In genomic region chr9:124749811-124750210, GRCh38 we compare ENCODE assay signal across 17 cellular contexts. TPM values are rescaled to one million over a fixed set of nuclear protein-coding genes. Genes with fewer than 3 reads are reported as not detected.
"Had no signal": no experiment of that assay in that cellular context is flagged by ENCODE, and none has a peak within 500 bp of the region (broad histone marks: within the 10 kb centered on the region; RNA-seq: fewer than 3 reads in every experiment).

No MANE protein-coding gene starts in this region.

- DNase-seq: activated CD4-positive, alpha-beta T cell treated with anti-CD3 and anti-CD28 coated beads, Interleukin-2, amount 50 U/mL, for 4 hours; activated naive CD4-positive, alpha-beta T cell treated with Interleukin-2 at 50 U/mL for 16 hours; hippocampal formation; occipital lobe; small intestine; stimulated activated CD4-positive, alpha-beta T cell treated with anti-CD3 and anti-CD28 coated beads, Interleukin-4, amount 100 ng/mL, for 4 hours; stimulated activated CD8-positive, alpha-beta memory T cell treated with anti-CD3 and anti-CD28 coated beads, Interleukin-4, amount 100 ng/mL, for 48 hours; stimulated activated naive CD8-positive, alpha-beta T cell treated with anti-CD3 and anti-CD28 coated beads, Interleukin-15, Interleukin-2, amounts not matched to agents 100 U/mL and 50 U/mL, for 24 hours; T-helper 9 cell had no signal

- H3K36me3 Mint-ChIP-seq: type B pancreatic cell had no signal

- H3K9me3 Mint-ChIP-seq: activated T-helper 17 cell treated with anti-CD3 and anti-CD28 coated beads, Interleukin-2, amount 50 U/mL, for 72 hours; nephron; type B pancreatic cell had no signal

- H3K4me1 Mint-ChIP-seq: nephron had no signal

- ATAC-seq: activated CD4-positive, CD25-positive, alpha-beta regulatory T cell treated with anti-CD3 and anti-CD28 coated beads, Interleukin-2, amount 50 U/mL, for 24 hours; activated T-helper 17 cell treated with anti-CD3 and anti-CD28 coated beads, Interleukin-2, amount 50 U/mL, for 72 hours; esophagus mucosa; stimulated activated naive CD8-positive, alpha-beta T cell treated with anti-CD3 and anti-CD28 coated beads, Interleukin-15, Interleukin-2, amounts not matched to agents 100 U/mL and 50 U/mL, for 24 hours had no signal

- H3K27me3 Mint-ChIP-seq: progenitor cell of endocrine pancreas, type B pancreatic cell had no signal

- H3K4me3 ChIP-seq: right atrium auricular region, suprapubic skin had no signal

- H3K27ac Mint-ChIP-seq: activated T-helper 17 cell treated with anti-CD3 and anti-CD28 coated beads, Interleukin-2, amount 50 U/mL, for 72 hours; nephron; progenitor cell of endocrine pancreas; type B pancreatic cell had no signal

- H3K4me3 Mint-ChIP-seq: activated T-helper 17 cell treated with anti-CD3 and anti-CD28 coated beads, Interleukin-2, amount 50 U/mL, for 72 hours; nephron; type B pancreatic cell had no signal

RNA-seq across cellular contexts. Expression of gene OLFML2A, which starts 27.1 kb away (rescaled TPM):
- total RNA-seq: activated T-helper 17 cell treated with anti-CD3 and anti-CD28 coated beads, Interleukin-2, amount 50 U/mL, for 72 hours had no signal
